9 cellular contexts compared by ENCODE assay signal in the genomic region with DNA sequence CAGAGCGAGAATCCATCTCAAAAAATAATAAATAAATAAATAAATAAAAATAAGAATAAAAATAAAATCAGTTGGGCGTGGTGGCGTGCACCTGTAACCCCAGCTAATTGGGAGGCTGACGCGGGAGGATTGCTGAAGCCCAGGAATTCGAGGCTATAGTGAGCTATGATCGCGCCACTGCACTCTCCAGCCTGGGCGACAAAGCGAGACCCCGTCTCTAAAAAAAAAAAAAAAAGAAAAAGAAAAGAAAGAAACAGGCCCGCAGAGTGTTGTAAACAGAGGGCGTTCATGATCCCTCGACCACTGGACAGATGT. TPM values are rescaled to one million over a fixed set of nuclear protein-coding genes. Genes with fewer than 3 reads are reported as not detected.
DNase-seq lines count a peak whose midpoint lies in the region; ATAC-seq, FAIRE-seq and TF ChIP-seq lines count a peak whose summit lies in the region.
"Had no signal": no experiment of that assay in that cellular context is flagged by ENCODE, and none has a peak within 500 bp of the region (broad histone marks: within the 10 kb centered on the region; RNA-seq: fewer than 3 reads in every experiment).

No MANE protein-coding gene starts in this region.

- H3K9me1 ChIP-seq in keratinocyte (ENCODE audit: control insufficient read depth, extremely low read depth, insufficient read depth, low read length) = no peaks in the 10 kb centered on the region

- no peak for TF ChIP-seq EP300 in SK-N-SH (IDR thresholded peaks at IDR 0.05; ENCODE audit: borderline replicate concordance in 1 of 2, low read depth in 1 of 2, low read length in 1 of 2)

- peak overlapping the region; percentile 63 to 93 for H3K27ac Mint-ChIP-seq in activated naive CD4-positive, alpha-beta T cell treated with anti-CD3 and anti-CD28 coated beads, Interleukin-2, amount 50 U/mL, for 72 hours

- WGBS in SK-N-SH (ENCODE audit: low lambda C conversion rate) = 49% methylated on average over 14 of the region's 14 CpGs

- CTCF ChIA-PET in SK-N-SH (lab: Yijun Ruan, JAX) = interaction anchor here (0.6 to 2.6 kb wide), 29 partner anchors 9 to 843 kb away, joined by 3 to 27 read pairs (median 4); partner anchors contain the start of genes BLVRB, C19orf47, PLD3 and PRX

- H3K79me2 ChIP-seq in SK-N-SH (ENCODE audit: insufficient read depth) = peaks cover 36% of the 10 kb centered on the region
- H3K79me2 ChIP-seq in keratinocyte (ENCODE audit: control insufficient read depth, insufficient read depth, low read length) = peaks cover 28% of the 10 kb centered on the region

- peaks cover 7 to 15% of the 10 kb centered on the region in 2 experiments for H3K36me3 ChIP-seq in SK-N-SH (replicated peaks in 1 of 2; ENCODE audit: control insufficient read depth in 1 of 2, insufficient read depth in 2 of 2, low read length in 1 of 2)
- peaks cover 0 to 6% of the 10 kb centered on the region in 2 experiments for H3K36me3 ChIP-seq in keratinocyte (ENCODE audit: control insufficient read depth in 2 of 2, extremely low read depth in 1 of 2, insufficient read depth in 2 of 2, low read length in 2 of 2)
- peaks cover 0 to 14% (median 12%) of the 10 kb centered on the region in 5 donors for H3K36me3 ChIP-seq in subcutaneous abdominal adipose tissue (ENCODE audit: control insufficient read depth in 5 of 5, insufficient read depth in 5 of 5, low read length in 5 of 5)

- TF ChIP-seq CTCF in SK-N-SH (IDR thresholded peaks at IDR 0.05) (no peak), keratinocyte (optimal IDR thresholded peaks at IDR 0.05 in 1 of 3, IDR thresholded peaks at IDR 0.05 in 1 of 3, conservative IDR thresholded peaks at IDR 0.05 in 1 of 3; ENCODE audit: extremely low read depth in 1 of 3, insufficient read depth in 2 of 3, low read length in 3 of 3) (no peak)

- H3F3A ChIP-seq in SK-N-SH (replicated peaks; ENCODE audit: insufficient read depth) = peaks cover 34% of the 10 kb centered on the region

- no peaks in the 10 kb centered on the region for H3K9me3 Mint-ChIP-seq in activated naive CD4-positive, alpha-beta T cell treated with anti-CD3 and anti-CD28 coated beads, Interleukin-2, amount 50 U/mL, for 72 hours

- H3K4me1 ChIP-seq in SK-N-SH (ENCODE audit: control insufficient read depth in 1 of 2, insufficient read depth in 2 of 2, low read depth in 1 of 2, low read length in 1 of 2) = peaks cover 6 to 17% of the 10 kb centered on the region in 2 experiments; a peak in 3 of 4 replicates
- H3K4me1 ChIP-seq in keratinocyte (ENCODE audit: control insufficient read depth, extremely low read depth, insufficient read depth, low read length) = peaks cover 10% of the 10 kb centered on the region
- H3K4me1 ChIP-seq in subcutaneous abdominal adipose tissue (ENCODE audit: control insufficient read depth in 5 of 5, insufficient read depth in 5 of 5, low read length in 5 of 5) = peaks cover 0 to 64% (median 38%) of the 10 kb centered on the region in 5 donors

- POLR2A ChIA-PET in SK-N-SH (lab: Yijun Ruan, JAX) = interaction anchor here (0.6 to 1.9 kb wide), 7 partner anchors 9 to 115 kb away, joined by 3 to 17 read pairs (median 4); partner anchors contain the start of genes BLVRB and SERTAD3

- H4K20me1 ChIP-seq in SK-N-SH (ENCODE audit: insufficient read depth) = no peaks in the 10 kb centered on the region
- H4K20me1 ChIP-seq in keratinocyte (ENCODE audit: control insufficient read depth, extremely low read depth, insufficient read depth, low read length) = no peaks in the 10 kb centered on the region

- H2AFZ ChIP-seq in SK-N-SH (ENCODE audit: low read depth) (0 out of 2 replicates have a peak overlapping the region, but pooled peaks have one; percentile 72), keratinocyte (ENCODE audit: control insufficient read depth, low read length) (no peak overlapping the region)

- DNase-seq in SK-N-SH = no peak
- no peak for DNase-seq in activated naive CD4-positive, alpha-beta T cell treated with anti-CD3 and anti-CD28 coated beads, Interleukin-2, amount 50 U/mL, for 72 hours (ENCODE audit: low spot score in 2 of 2)
- DNase-seq in keratinocyte (ENCODE audit: low read depth, low spot score) = no peak
- DNase-seq in dedifferentiated amniotic fluid mesenchymal stem cell (ENCODE audit: extremely low spot score) = no peak
- DNase-seq in NCI-H1048 (lab: John Stamatoyannopoulos, UW) = no peak

- no peak for TF ChIP-seq RAD21 in SK-N-SH (IDR thresholded peaks at IDR 0.05; ENCODE audit: low read length)

- peak overlapping the region; percentile 87 for H3K4me2 ChIP-seq in SK-N-SH
- H3K4me2 ChIP-seq in keratinocyte (ENCODE audit: control insufficient read depth, extremely low read depth, insufficient read depth, low read depth, low read length) = peak overlapping the region; percentile 96

- H3K27me3 ChIP-seq in SK-N-SH (ENCODE audit: insufficient read depth) = no peaks in the 10 kb centered on the region
- H3K27me3 ChIP-seq in keratinocyte (ENCODE audit: control insufficient read depth, extremely low read depth, insufficient read depth, low read length) = no peaks in the 10 kb centered on the region
- H3K27me3 ChIP-seq in subcutaneous abdominal adipose tissue (ENCODE audit: control insufficient read depth in 5 of 5, insufficient read depth in 4 of 5, low read length in 5 of 5) = no peaks in the 10 kb centered on the region

- peak overlapping the region; percentile 92 to 97 for H3K27ac ChIP-seq in SK-N-SH (ENCODE audit: low read depth in 2 of 2, low read length in 1 of 2)
- H3K27ac ChIP-seq in keratinocyte (ENCODE audit: control insufficient read depth, insufficient read depth, low read length) = peak overlapping the region; percentile 90
- peak overlapping the region; percentile 98 for H3K27ac ChIP-seq in subcutaneous abdominal adipose tissue (ENCODE audit: low read depth, low read length)

- H3K36me3 Mint-ChIP-seq in activated naive CD4-positive, alpha-beta T cell treated with anti-CD3 and anti-CD28 coated beads, Interleukin-2, amount 50 U/mL, for 72 hours = peaks cover 14 to 20% of the 10 kb centered on the region in 2 donors

- no peaks in the 10 kb centered on the region for H3K9me2 ChIP-seq in SK-N-SH

- H3K9ac ChIP-seq in SK-N-SH (peak overlapping the region; percentile 82; the same call in 1 of the 2 replicates), keratinocyte (ENCODE audit: control insufficient read depth, extremely low read depth, insufficient read depth, low read length) (peak overlapping the region; percentile 86), subcutaneous abdominal adipose tissue (ENCODE audit: low read length in 5 of 5) (peak overlapping the region in 3 of 5 donors; percentile 70 to 90 (median 78))

- dilution Hi-C loops in keratinocyte (cut with MboI; ENCODE audit: extremely low pct_ligation_motif_present, low sequenced_read_pairs) = no loop called here

- ATAC-seq in SK-N-SH treated with all-trans-retinoic acid at 6 μM for 48 hours (no peak), HG02678 (IDR thresholded peaks at IDR 0.05; ENCODE audit: unreplicated experiment) (no peak)
- no peak for ATAC-seq in activated naive CD4-positive, alpha-beta T cell treated with anti-CD3 and anti-CD28 coated beads, Interleukin-2, amount 50 U/mL, for 72 hours

- H3K9me3 ChIP-seq in SK-N-SH (no peaks in the 10 kb centered on the region), keratinocyte (ENCODE audit: control insufficient read depth, low read depth, low read length) (no peaks in the 10 kb centered on the region), subcutaneous abdominal adipose tissue (ENCODE audit: control insufficient read depth in 5 of 5, low read length in 5 of 5) (no peaks in the 10 kb centered on the region)

- H3K4me3 ChIP-seq in SK-N-SH (ENCODE audit: low read depth in 2 of 2, low read length in 1 of 2) = peak overlapping the region; percentile 52 to 67
- H3K4me3 ChIP-seq in keratinocyte (ENCODE audit: control insufficient read depth in 2 of 3, extremely low read depth in 1 of 3, insufficient read depth in 2 of 3, low read depth in 1 of 3, low read length in 3 of 3) = peak overlapping the region; percentile 46 to 77 (median 75)
- H3K4me3 ChIP-seq in subcutaneous abdominal adipose tissue (ENCODE audit: low read depth in 1 of 5, low read length in 5 of 5) = peak overlapping the region in 4 of 5 donors; percentile 58 to 77 (median 70)

- no peak for FAIRE-seq in keratinocyte (lab: Jason Lieb, UNC)

RNA-seq across cellular contexts. Expression of gene SERTAD1, which starts 5.4 kb away (rescaled TPM):
- polyA plus RNA-seq in SK-N-SH (2012; rRNA removed) (7.1 and 10.4 TPM in 2 replicates), keratinocyte (9.5 to 15.4 TPM (median 10.5 TPM) in 3 replicates)
- 6.5 and 7.6 TPM in 2 replicates for polyA plus RNA-seq in SK-N-SH (2012; cell fraction: cytosol; rRNA removed)
- polyA plus RNA-seq in SK-N-SH (2012; cell fraction: nucleus; rRNA removed) = 8.4 and 10.2 TPM in 2 replicates
- 10 to 100 TPM; 13.8 to 17.9 TPM for total RNA-seq in activated naive CD4-positive, alpha-beta T cell treated with anti-CD3 and anti-CD28 coated beads, Interleukin-2, amount 50 U/mL, for 72 hours
- 17.5 TPM for polyA plus RNA-seq in keratinocyte (2011; ENCODE audit: low read depth)
- polyA plus RNA-seq in keratinocyte (2011; cell fraction: cytosol; rRNA removed) = 7.1 and 13.0 TPM in 2 replicates
- 8.1 and 10.9 TPM in 2 replicates for polyA plus RNA-seq in keratinocyte (2011; cell fraction: nucleus; rRNA removed)
- polyA plus RNA-seq in keratinocyte (2012; ENCODE audit: low replicate concordance) = 10.6 and 28.6 TPM in 2 replicates
- 3.8 to 6.1 TPM (median 4.4 TPM) in 3 replicates for polyA minus RNA-seq in keratinocyte
- 10.0 TPM for polyA minus RNA-seq in keratinocyte (2011; cell fraction: cytosol; rRNA and poly(A)+ RNA removed)
- 3.5 and 4.0 TPM in 2 replicates for polyA minus RNA-seq in keratinocyte (2011; cell fraction: nucleus; rRNA and poly(A)+ RNA removed)

RNA-seq across cellular contexts. Expression of gene PRX, which starts 7.2 kb away (rescaled TPM):
- polyA plus RNA-seq in SK-N-SH (2012; rRNA removed) (2.2 TPM in 2 replicates), keratinocyte (0.22 to 0.49 TPM (median 0.42 TPM) in 3 replicates)
- polyA plus RNA-seq in SK-N-SH (2012; cell fraction: cytosol; rRNA removed) = 1.0 and 1.5 TPM in 2 replicates
- 2.9 and 4.3 TPM in 2 replicates for polyA plus RNA-seq in SK-N-SH (2012; cell fraction: nucleus; rRNA removed)
- 1 to 10 TPM in 1 of 2 donors, under 1 TPM in 1; 0.77 to 1.6 TPM for total RNA-seq in activated naive CD4-positive, alpha-beta T cell treated with anti-CD3 and anti-CD28 coated beads, Interleukin-2, amount 50 U/mL, for 72 hours
- 0.56 TPM for polyA plus RNA-seq in keratinocyte (2011; ENCODE audit: low read depth)
- polyA plus RNA-seq in keratinocyte (2011; cell fraction: cytosol; rRNA removed) = 0.21 and 0.45 TPM in 2 replicates
- polyA plus RNA-seq in keratinocyte (2011; cell fraction: nucleus; rRNA removed) = 0.82 and 1.0 TPM in 2 replicates
- 0.45 and 0.90 TPM in 2 replicates for polyA plus RNA-seq in keratinocyte (2012; ENCODE audit: low replicate concordance)
- polyA minus RNA-seq in keratinocyte = 0.13 to 0.33 TPM (median 0.32 TPM) in 3 replicates
- 0.58 TPM for polyA minus RNA-seq in keratinocyte (2011; cell fraction: cytosol; rRNA and poly(A)+ RNA removed)
- polyA minus RNA-seq in keratinocyte (2011; cell fraction: nucleus; rRNA and poly(A)+ RNA removed) = 0.32 and 0.47 TPM in 2 replicates

RNA-seq across cellular contexts. Expression of gene SERTAD3, which starts 23.7 kb away (rescaled TPM):
- polyA plus RNA-seq in SK-N-SH (2012; rRNA removed) (11.3 and 12.9 TPM in 2 replicates), keratinocyte (11.8 to 16.1 TPM (median 13.2 TPM) in 3 replicates)
- 8.6 and 10.4 TPM in 2 replicates for polyA plus RNA-seq in SK-N-SH (2012; cell fraction: cytosol; rRNA removed)
- polyA plus RNA-seq in SK-N-SH (2012; cell fraction: nucleus; rRNA removed) = 8.0 and 9.5 TPM in 2 replicates
- total RNA-seq in activated naive CD4-positive, alpha-beta T cell treated with anti-CD3 and anti-CD28 coated beads, Interleukin-2, amount 50 U/mL, for 72 hours = 10 to 100 TPM; 14.3 to 23.4 TPM
- 1.1 TPM for polyA plus RNA-seq in keratinocyte (2011; ENCODE audit: low read depth)
- 9.0 and 9.9 TPM in 2 replicates for polyA plus RNA-seq in keratinocyte (2011; cell fraction: cytosol; rRNA removed)
- polyA plus RNA-seq in keratinocyte (2011; cell fraction: nucleus; rRNA removed) = 11.3 and 14.8 TPM in 2 replicates
- 11.9 and 19.4 TPM in 2 replicates for polyA plus RNA-seq in keratinocyte (2012; ENCODE audit: low replicate concordance)
- polyA minus RNA-seq in keratinocyte = 14.4 to 18.5 TPM (median 14.8 TPM) in 3 replicates
- polyA minus RNA-seq in keratinocyte (2011; cell fraction: cytosol; rRNA and poly(A)+ RNA removed) = 35.3 TPM
- polyA minus RNA-seq in keratinocyte (2011; cell fraction: nucleus; rRNA and poly(A)+ RNA removed) = 9.1 and 9.6 TPM in 2 replicates

RNA-seq across cellular contexts. Expression of gene HIPK4, which starts 30.4 kb away (rescaled TPM):
- polyA plus RNA-seq in SK-N-SH (2012; rRNA removed) (0.13 and 0.23 TPM in 2 replicates), keratinocyte (0.03 to 0.06 TPM in 2 of 3 replicates, not detected in the other)
- 0.01 and 0.09 TPM in 2 replicates for polyA plus RNA-seq in SK-N-SH (2012; cell fraction: cytosol; rRNA removed)
- polyA plus RNA-seq in SK-N-SH (2012; cell fraction: nucleus; rRNA removed) = 0.43 and 0.52 TPM in 2 replicates
- total RNA-seq in activated naive CD4-positive, alpha-beta T cell treated with anti-CD3 and anti-CD28 coated beads, Interleukin-2, amount 50 U/mL, for 72 hours = not detected
- polyA plus RNA-seq in keratinocyte (2011; ENCODE audit: low read depth) = not detected
- 0.04 and 0.06 TPM in 2 replicates for polyA plus RNA-seq in keratinocyte (2011; cell fraction: cytosol; rRNA removed)
- polyA plus RNA-seq in keratinocyte (2011; cell fraction: nucleus; rRNA removed) = not detected in 2 replicates
- polyA plus RNA-seq in keratinocyte (2012; ENCODE audit: low replicate concordance) = 0.05 and 0.08 TPM in 2 replicates
- 0.07 TPM in 1 of 3 replicates, not detected in the others for polyA minus RNA-seq in keratinocyte
- polyA minus RNA-seq in keratinocyte (2011; cell fraction: cytosol; rRNA and poly(A)+ RNA removed) = not detected
- not detected in 2 replicates for polyA minus RNA-seq in keratinocyte (2011; cell fraction: nucleus; rRNA and poly(A)+ RNA removed)
- total RNA-seq: A172 had no signal

RNA-seq across cellular contexts. Expression of gene BLVRB, which starts 45.1 kb away (rescaled TPM):
- polyA plus RNA-seq in SK-N-SH (2012; rRNA removed) (69.7 and 85.9 TPM in 2 replicates), keratinocyte (48.6 to 129 TPM (median 52.5 TPM) in 3 replicates)
- 31.1 and 52.7 TPM in 2 replicates for polyA plus RNA-seq in SK-N-SH (2012; cell fraction: cytosol; rRNA removed)
- polyA plus RNA-seq in SK-N-SH (2012; cell fraction: nucleus; rRNA removed) = 44.1 and 51.8 TPM in 2 replicates
- total RNA-seq in activated naive CD4-positive, alpha-beta T cell treated with anti-CD3 and anti-CD28 coated beads, Interleukin-2, amount 50 U/mL, for 72 hours = 10 to 100 TPM; 39.7 to 52.2 TPM
- polyA plus RNA-seq in keratinocyte (2011; ENCODE audit: low read depth) = 26.7 TPM
- polyA plus RNA-seq in keratinocyte (2011; cell fraction: cytosol; rRNA removed) = 57.0 and 105 TPM in 2 replicates
- 39.1 and 52.7 TPM in 2 replicates for polyA plus RNA-seq in keratinocyte (2011; cell fraction: nucleus; rRNA removed)
- 75.2 and 154 TPM in 2 replicates for polyA plus RNA-seq in keratinocyte (2012; ENCODE audit: low replicate concordance)
- polyA minus RNA-seq in keratinocyte = 34.0 to 82.3 TPM (median 74.7 TPM) in 3 replicates
- 105 TPM for polyA minus RNA-seq in keratinocyte (2011; cell fraction: cytosol; rRNA and poly(A)+ RNA removed)
- polyA minus RNA-seq in keratinocyte (2011; cell fraction: nucleus; rRNA and poly(A)+ RNA removed) = 15.5 and 17.0 TPM in 2 replicates
